In genomic region chr2:140593159-140593558, GRCh38 we compare ENCODE assay signal across 1 cellular context.
TF ChIP-seq lines count a peak whose summit lies in the region.

No MANE protein-coding gene starts in this region.

TF ChIP-seq in HCT116, 20 proteins besides CTCF, POLR2A, EP300 and RAD21 (continued from another document):
- TF ChIP-seq REST (IDR thresholded peaks at IDR 0.05; ENCODE audit: low read depth), result no peak
- no peak for TF ChIP-seq CEBPB (IDR thresholded peaks at IDR 0.05; ENCODE audit: low read depth)
- no peak for TF ChIP-seq SIN3A (IDR thresholded peaks at IDR 0.05; ENCODE audit: low read depth)
- TF ChIP-seq ZFX (IDR thresholded peaks at IDR 0.05), result no peak
- no peak for TF ChIP-seq MAX (IDR thresholded peaks at IDR 0.05)
TF ChIP-seq in HCT116: peak in this region for 0.
